In genomic region chr10:71696635-71697326, GRCh38 we compare ENCODE assay signal across 8 cellular contexts. TPM values are rescaled to one million over a fixed set of nuclear protein-coding genes. Genes with fewer than 3 reads are reported as not detected.
DNase-seq lines count a peak whose midpoint lies in the region; ATAC-seq and TF ChIP-seq lines count a peak whose summit lies in the region.

No MANE protein-coding gene starts in this region.

- intact Hi-C loops in CD4-positive, alpha-beta memory T cell (cut with micrococcal nuclease) = loop anchor here (1.0 to 5.0 kb wide), 3 partner anchors 77 to 382 kb away; partner anchors contain the start of gene VSIR

- in situ Hi-C loops in astrocyte of the cerebellum (cut with HindIII; ENCODE audit: low sequenced_read_pairs) = no loop called here

- peak; percentile 92 for TF ChIP-seq CTCF in astrocyte of the cerebellum (IDR thresholded peaks at IDR 0.05; ENCODE audit: low read depth, low read length, missing control alignments)

- DNase-seq in CD4-positive, alpha-beta memory T cell = peak; percentile 54 to 60 (median 56)
- DNase-seq in HT-29 (ENCODE audit: low spot score) (peak; percentile 75), T-helper 2 cell (peak; percentile 28 to 57 (median 51)), astrocyte of the cerebellum (ENCODE audit: low read depth) (no peak), immature natural killer cell (peak; percentile 53 to 58 (median 55))
- DNase-seq in stimulated activated CD4-positive, alpha-beta T cell treated with anti-CD3 and anti-CD28 coated beads, Interleukin-2, amount 100 ng/mL, for 48 hours = peak; percentile 65 to 73

- no peaks in the 10 kb centered on the region for H3K9me3 Mint-ChIP-seq in CD4-positive, alpha-beta memory T cell
- H3K9me3 Mint-ChIP-seq in immature natural killer cell = no peaks in the 10 kb centered on the region

- no peaks in the 10 kb centered on the region for H3K9me3 ChIP-seq in CD4-positive, alpha-beta memory T cell (ENCODE audit: control insufficient read depth in 1 of 2, low read length in 2 of 2)

- CTCF ChIA-PET in CD4-positive, alpha-beta memory T cell (lab: Charles Lee; ENCODE audit: partially characterized antibody) = interaction anchor here (0.6 to 21.0 kb wide), 29 partner anchors 11 to 653 kb away, joined by 3 to 379 read pairs (median 7); partner anchors contain the start of genes C10orf105 and VSIR

- POLR2A ChIA-PET in CD4-positive, alpha-beta memory T cell (lab: Charles Lee; ENCODE audit: partially characterized antibody) = interaction anchor here (0.7 to 8.3 kb wide), 11 partner anchors 11 to 75 kb away, joined by 3 to 83 read pairs (median 4); partner anchors contain the start of gene VSIR

- H3K4me3 ChIP-seq in CD4-positive, alpha-beta memory T cell (ENCODE audit: low read length in 2 of 2) = no peak overlapping the region
- no peak overlapping the region for H3K4me3 ChIP-seq in astrocyte of the cerebellum (ENCODE audit: low read depth, low read length)

- peaks cover 23 to 60% (median 35%) of the 10 kb centered on the region in 4 donors for H3K4me1 Mint-ChIP-seq in CD4-positive, alpha-beta memory T cell
- peaks cover 56 to 57% of the 10 kb centered on the region in 2 donors for H3K4me1 Mint-ChIP-seq in immature natural killer cell

- H3K4me3 Mint-ChIP-seq in CD4-positive, alpha-beta memory T cell = peak overlapping the region in 1 of 8 donors; percentile 10
- H3K4me3 Mint-ChIP-seq in immature natural killer cell = peak overlapping the region in 3 of 5 donors; percentile 18 to 70 (median 45)

- no peak for ATAC-seq in GM21367 (IDR thresholded peaks at IDR 0.05; ENCODE audit: unreplicated experiment)
- no peak for ATAC-seq in GM21723 (IDR thresholded peaks at IDR 0.05; ENCODE audit: unreplicated experiment)

- peaks cover 51% of the 10 kb centered on the region for H3K4me1 ChIP-seq in CD4-positive, alpha-beta memory T cell (ENCODE audit: insufficient read depth, low read length)

- no peaks in the 10 kb centered on the region for H3K36me3 Mint-ChIP-seq in CD4-positive, alpha-beta memory T cell
- H3K36me3 Mint-ChIP-seq in immature natural killer cell = no peaks in the 10 kb centered on the region

- H3K27ac Mint-ChIP-seq in CD4-positive, alpha-beta memory T cell = peak overlapping the region in 3 of 7 donors; percentile 24 to 57 (median 46)
- H3K27ac Mint-ChIP-seq in immature natural killer cell = peak overlapping the region in 4 of 6 donors; percentile 49 to 93 (median 86)

- H3K27ac ChIP-seq in CD4-positive, alpha-beta memory T cell (ENCODE audit: low read depth, low read length) = no peak overlapping the region

- no peaks in the 10 kb centered on the region for H3K27me3 ChIP-seq in CD4-positive, alpha-beta memory T cell (ENCODE audit: insufficient read depth, low read length)

- no peaks in the 10 kb centered on the region for H3K36me3 ChIP-seq in CD4-positive, alpha-beta memory T cell (ENCODE audit: insufficient read depth, low read length)

- no peaks in the 10 kb centered on the region for H3K27me3 Mint-ChIP-seq in CD4-positive, alpha-beta memory T cell
- H3K27me3 Mint-ChIP-seq in immature natural killer cell (ENCODE audit: low read depth in 3 of 3) = peaks cover 5 to 14% (median 5%) of the 10 kb centered on the region in 3 donors

RNA-seq across cellular contexts. Expression of gene C10orf105, which starts 22.8 kb away (rescaled TPM):
- total RNA-seq in CD4-positive, alpha-beta memory T cell = under 1 TPM; 0.11 to 0.12 TPM
- polyA plus RNA-seq in CD4-positive, alpha-beta memory T cell = under 1 TPM; 0.07 TPM
- total RNA-seq in HT-29 (2014; rRNA removed; shearing (Covaris generic)) = 0.20 TPM in 1 of 2 replicates, not detected in the other
- under 1 TPM in 2 of 3 donors, not detected in 1; 0.09 to 0.11 TPM for polyA plus RNA-seq in immature natural killer cell
